Comparison of ENCODE assay signal across 19 cellular contexts in the genomic region with DNA sequence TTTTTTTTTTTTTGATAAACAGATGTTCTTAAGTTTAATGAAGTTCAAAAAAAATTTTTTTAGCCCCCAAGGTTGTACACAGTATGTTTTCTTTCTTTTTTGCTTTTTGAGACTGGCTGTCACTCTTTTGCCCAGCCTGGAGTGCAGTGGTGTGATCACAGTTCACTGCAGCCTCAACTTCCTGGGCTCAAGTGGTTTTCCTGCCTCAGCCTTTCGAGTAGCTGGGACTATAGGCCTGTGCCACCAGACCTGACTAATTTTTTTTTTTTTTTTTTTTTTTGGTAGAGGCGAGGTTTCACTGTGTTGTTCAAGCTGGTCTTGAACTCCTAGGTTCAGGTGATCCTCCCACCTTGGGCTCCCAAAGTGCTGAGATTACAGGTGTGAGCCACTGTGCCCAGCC. TPM values are rescaled to one million over a fixed set of nuclear protein-coding genes. Genes with fewer than 3 reads are reported as not detected.
DNase-seq lines count a peak whose midpoint lies in the region; ATAC-seq and TF ChIP-seq lines count a peak whose summit lies in the region.
"Had no signal": no experiment of that assay in that cellular context is flagged by ENCODE, and none has a peak within 500 bp of the region (broad histone marks: within the 10 kb centered on the region; RNA-seq: fewer than 3 reads in every experiment).

No MANE protein-coding gene starts in this region.

- intact Hi-C loops in head of caudate nucleus (cut with DNase I): no loop called here

- H3K27me3 Mint-ChIP-seq in activated CD4-positive, alpha-beta T cell treated with anti-CD3 and anti-CD28 coated beads, Interleukin-2, amount 10 ng/mL, durations not matched to agents 7 days and 5 days: peaks cover 5% of the 10 kb centered on the region
- no peaks in the 10 kb centered on the region for H3K27me3 Mint-ChIP-seq in T-cell
- H3K27me3 Mint-ChIP-seq in natural killer cell treated with Interleukin-12 subunit alpha and Interleukin-12 subunit beta and Interleukin-15 and Interleukin-18, amount 100 ng/mL, for 72 hours: no peaks in the 10 kb centered on the region
- H3K27me3 Mint-ChIP-seq: type B pancreatic cell had no signal

- no peak for DNase-seq in activated CD4-positive, alpha-beta T cell treated with anti-CD3 and anti-CD28 coated beads, Interleukin-2, amount 10 ng/mL, durations not matched to agents 7 days and 5 days
- DNase-seq in activated CD4-positive, alpha-beta T cell treated with anti-CD3 and anti-CD28 coated beads for 48 hours: no peak
- DNase-seq in HEK293T (ENCODE audit: extremely low spot score) (no peak), T-cell (peak in 2 of 34 experiments; percentile 19 to 33), hypothalamus (lab: John Stamatoyannopoulos, UW) (no peak), head of caudate nucleus (no peak), COR-L47 (lab: John Stamatoyannopoulos, UW) (no peak)
- DNase-seq in natural killer cell treated with Interleukin-12 subunit alpha and Interleukin-12 subunit beta and Interleukin-15 and Interleukin-18, amount 100 ng/mL, for 72 hours (ENCODE audit: low spot score): no peak
- DNase-seq: activated CD4-positive, CD25-positive, alpha-beta regulatory T cell treated with anti-CD3 and anti-CD28 coated beads, Interleukin-2, amount 50 U/mL, for 72 hours; activated T-cell treated with anti-CD3 and anti-CD28 coated beads, Interleukin-2, amount 50 U/mL, for 4 hours; DMS153; IMR-90; midbrain; NCI-H1417 treated with DMSO at 0.1 percent for 48 hours; NCI-H524 treated with DMSO at 0.1 percent for 48 hours; sigmoid colon; stimulated activated CD4-positive, alpha-beta T cell treated with anti-CD3 and anti-CD28 coated beads, Interleukin-4, amount 100 ng/mL, for 24 hours had no signal

- H3K27ac Mint-ChIP-seq in activated CD4-positive, alpha-beta T cell treated with anti-CD3 and anti-CD28 coated beads, Interleukin-2, amount 10 ng/mL, durations not matched to agents 7 days and 5 days: peak overlapping the region; percentile 22
- peak overlapping the region in 1 of 2 donors; percentile 36 for H3K27ac Mint-ChIP-seq in T-cell
- H3K27ac Mint-ChIP-seq in natural killer cell treated with Interleukin-12 subunit alpha and Interleukin-12 subunit beta and Interleukin-15 and Interleukin-18, amount 100 ng/mL, for 72 hours: peak overlapping the region; percentile 41 to 52
- H3K27ac Mint-ChIP-seq: type B pancreatic cell had no signal

- no peaks in the 10 kb centered on the region for H3K36me3 Mint-ChIP-seq in activated CD4-positive, alpha-beta T cell treated with anti-CD3 and anti-CD28 coated beads, Interleukin-2, amount 10 ng/mL, durations not matched to agents 7 days and 5 days (ENCODE audit: low read depth)
- no peaks in the 10 kb centered on the region for H3K36me3 Mint-ChIP-seq in T-cell
- no peaks in the 10 kb centered on the region for H3K36me3 Mint-ChIP-seq in natural killer cell treated with Interleukin-12 subunit alpha and Interleukin-12 subunit beta and Interleukin-15 and Interleukin-18, amount 100 ng/mL, for 72 hours
- H3K36me3 Mint-ChIP-seq: type B pancreatic cell had no signal

- no peak overlapping the region for H3K4me3 Mint-ChIP-seq in activated CD4-positive, alpha-beta T cell treated with anti-CD3 and anti-CD28 coated beads, Interleukin-2, amount 10 ng/mL, durations not matched to agents 7 days and 5 days
- H3K4me3 Mint-ChIP-seq in T-cell: no peak overlapping the region
- H3K4me3 Mint-ChIP-seq in natural killer cell treated with Interleukin-12 subunit alpha and Interleukin-12 subunit beta and Interleukin-15 and Interleukin-18, amount 100 ng/mL, for 72 hours: peak overlapping the region; percentile 47
- H3K4me3 Mint-ChIP-seq: activated T-cell treated with anti-CD3 and anti-CD28 coated beads, Interleukin-2, amount 50 U/mL, for 4 hours; type B pancreatic cell had no signal

- POLR2A ChIA-PET in activated CD4-positive, alpha-beta T cell treated with anti-CD3 and anti-CD28 coated beads, Interleukin-2, amount 10 ng/mL, durations not matched to agents 7 days and 5 days (lab: Charles Lee): no interaction called here
- POLR2A ChIA-PET in HEK293T (lab: Yijun Ruan, JAX) (no interaction called here), T-cell (lab: Charles Lee) (interaction anchor here in 1 of 2 donors (0.6 kb wide), 1 partner anchor 67 kb away, joined by 6 read pairs; no protein-coding TSS in a partner anchor)

- no peaks in the 10 kb centered on the region for H3K9me3 Mint-ChIP-seq in activated CD4-positive, alpha-beta T cell treated with anti-CD3 and anti-CD28 coated beads, Interleukin-2, amount 10 ng/mL, durations not matched to agents 7 days and 5 days
- no peaks in the 10 kb centered on the region for H3K9me3 Mint-ChIP-seq in T-cell
- H3K9me3 Mint-ChIP-seq in natural killer cell treated with Interleukin-12 subunit alpha and Interleukin-12 subunit beta and Interleukin-15 and Interleukin-18, amount 100 ng/mL, for 72 hours: no peaks in the 10 kb centered on the region
- H3K9me3 Mint-ChIP-seq: activated T-cell treated with anti-CD3 and anti-CD28 coated beads, Interleukin-2, amount 50 U/mL, for 4 hours; type B pancreatic cell had no signal

- CTCF ChIA-PET in activated CD4-positive, alpha-beta T cell treated with anti-CD3 and anti-CD28 coated beads, Interleukin-2, amount 10 ng/mL, durations not matched to agents 7 days and 5 days (lab: Charles Lee): interaction anchor here (0.6 to 2.3 kb wide), 2 partner anchors 29 to 50 kb away, joined by 3 to 7 read pairs; no protein-coding TSS in a partner anchor
- CTCF ChIA-PET in HEK293T (lab: Yijun Ruan, JAX): no interaction called here
- CTCF ChIA-PET in T-cell (lab: Charles Lee): interaction anchor here in 1 of 2 donors (0.6 to 0.7 kb wide), 2 partner anchors 57 to 289 kb away, joined by 4 to 12 read pairs; no protein-coding TSS in a partner anchor

- H3K4me1 Mint-ChIP-seq in activated CD4-positive, alpha-beta T cell treated with anti-CD3 and anti-CD28 coated beads, Interleukin-2, amount 10 ng/mL, durations not matched to agents 7 days and 5 days: peaks cover 30% of the 10 kb centered on the region
- peaks cover 17 to 42% (median 31%) of the 10 kb centered on the region in 3 donors for H3K4me1 Mint-ChIP-seq in T-cell
- H3K4me1 Mint-ChIP-seq in natural killer cell treated with Interleukin-12 subunit alpha and Interleukin-12 subunit beta and Interleukin-15 and Interleukin-18, amount 100 ng/mL, for 72 hours (ENCODE audit: low read depth in 2 of 2): peaks cover 38 to 41% of the 10 kb centered on the region in 2 donors

- ATAC-seq in T-cell (replicated peaks in 1 of 4): peak in 3 of 4 experiments; percentile 26 to 53 (median 47)
- ATAC-seq in natural killer cell treated with Interleukin-12 subunit alpha and Interleukin-12 subunit beta and Interleukin-15 and Interleukin-18, amount 100 ng/mL, for 72 hours: peak; percentile 81 to 87
- ATAC-seq: activated T-cell treated with anti-CD3 and anti-CD28 coated beads, Interleukin-2, amount 50 U/mL, for 4 hours; gastroesophageal sphincter had no signal

TF ChIP-seq in HEK293T, 16 proteins besides CTCF, POLR2A, EP300 and RAD21:
- TF ChIP-seq LEF1 (IDR thresholded peaks at IDR 0.05; ENCODE audit: borderline replicate concordance) (no peak), ZNF384 (IDR thresholded peaks at IDR 0.05) (peak; percentile 34; the same call in 1 of the 2 replicates)
- TF ChIP-seq, protein P1, sequence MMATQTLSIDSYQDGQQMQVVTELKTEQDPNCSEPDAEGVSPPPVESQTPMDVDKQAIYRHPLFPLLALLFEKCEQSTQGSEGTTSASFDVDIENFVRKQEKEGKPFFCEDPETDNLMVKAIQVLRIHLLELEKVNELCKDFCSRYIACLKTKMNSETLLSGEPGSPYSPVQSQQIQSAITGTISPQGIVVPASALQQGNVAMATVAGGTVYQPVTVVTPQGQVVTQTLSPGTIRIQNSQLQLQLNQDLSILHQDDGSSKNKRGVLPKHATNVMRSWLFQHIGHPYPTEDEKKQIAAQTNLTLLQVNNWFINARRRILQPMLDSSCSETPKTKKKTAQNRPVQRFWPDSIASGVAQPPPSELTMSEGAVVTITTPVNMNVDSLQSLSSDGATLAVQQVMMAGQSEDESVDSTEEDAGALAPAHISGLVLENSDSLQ (IDR thresholded peaks at IDR 0.05): peak; percentile 18; the same call in 1 of the 2 replicates

RNA-seq across cellular contexts. Expression of a gene that starts 12.8 kb away (rescaled TPM):
- total RNA-seq in activated CD4-positive, alpha-beta T cell treated with anti-CD3 and anti-CD28 coated beads, Interleukin-2, amount 10 ng/mL, durations not matched to agents 7 days and 5 days: 10 to 100 TPM; 18.3 to 20.9 TPM
- 10 to 100 TPM; 13.0 to 40.0 (median 25.2) TPM for total RNA-seq in T-cell
- 10 to 100 TPM; 73.9 to 97.8 TPM for total RNA-seq in natural killer cell treated with Interleukin-12 subunit alpha and Interleukin-12 subunit beta and Interleukin-15 and Interleukin-18, amount 100 ng/mL, for 72 hours

RNA-seq across cellular contexts. Expression of a gene that starts 57.8 kb away (rescaled TPM):
- total RNA-seq in activated CD4-positive, alpha-beta T cell treated with anti-CD3 and anti-CD28 coated beads, Interleukin-2, amount 10 ng/mL, durations not matched to agents 7 days and 5 days: 10 to 100 TPM; 43.6 to 43.7 TPM
- 10 to 100 TPM; 35.6 to 55.5 (median 46.7) TPM for total RNA-seq in T-cell
- 10 to 100 TPM; 52.4 to 71.9 TPM for total RNA-seq in natural killer cell treated with Interleukin-12 subunit alpha and Interleukin-12 subunit beta and Interleukin-15 and Interleukin-18, amount 100 ng/mL, for 72 hours
